Comparison of ENCODE assay signal across 9 cellular contexts in genomic region chr10:74293686-74294365, GRCh38.
DNase-seq lines count a peak whose midpoint lies in the region; ATAC-seq and TF ChIP-seq lines count a peak whose summit lies in the region.
"Had no signal": no experiment of that assay in that cellular context is flagged by ENCODE, and none has a peak within 500 bp of the region (broad histone marks: within the 10 kb centered on the region; RNA-seq: fewer than 3 reads in every experiment).

No MANE protein-coding gene starts in this region.

- intact Hi-C loops in mammary epithelial cell (cut with micrococcal nuclease), result no loop called here

- 0% methylated on average over 1 of the region's 1 CpG for WGBS in mammary epithelial cell (ENCODE audit: low coverage, missing lambda C conversion rate)

- H3K27me3 ChIP-seq in mammary epithelial cell (ENCODE audit: insufficient read depth, low read length), result no peaks in the 10 kb centered on the region

- H4K20me1 ChIP-seq in mammary epithelial cell (ENCODE audit: insufficient read depth, low read length), result no peaks in the 10 kb centered on the region

- H2AFZ ChIP-seq in mammary epithelial cell (ENCODE audit: low read depth, low read length), result no peak overlapping the region

- H3K79me2 ChIP-seq in mammary epithelial cell (ENCODE audit: insufficient read depth, low read length), result peaks cover 59% of the 10 kb centered on the region

- in situ Hi-C loops in mammary epithelial cell (cut with MboI; ENCODE audit: low sequenced_read_pairs in 2 of 2), result no loop called here

- CTCF ChIA-PET in mammary epithelial cell (lab: Charles Lee; ENCODE audit: low non-redundant PET), result no interaction called here

- peak overlapping the region; percentile 99 for H3K27ac ChIP-seq in mammary epithelial cell (ENCODE audit: insufficient read depth, low read depth, low read length)

- BruUV-seq in mammary epithelial cell (replicated peaks; lab: Mats Ljungman, UMichigan), result no TSS peak

- no peaks in the 10 kb centered on the region for H3K9me3 ChIP-seq in mammary epithelial cell (replicated peaks; ENCODE audit: insufficient read depth, low read length)

- TF ChIP-seq CTCF in mammary epithelial cell (conservative IDR thresholded peaks at IDR 0.05 in 1 of 2, IDR thresholded peaks at IDR 0.05 in 1 of 2; ENCODE audit: extremely low read depth in 1 of 2, insufficient read depth in 1 of 2, low read depth in 1 of 2, low read length in 2 of 2) (no peak), nephron (IDR thresholded peaks at IDR 0.05; ENCODE audit: unreplicated experiment in 3 of 3) (no peak)

- no peaks in the 10 kb centered on the region for H3K36me3 Mint-ChIP-seq in nephron (ENCODE audit: low read depth)

- no peak for ATAC-seq in HG02642 (IDR thresholded peaks at IDR 0.05; ENCODE audit: poor library complexity, unreplicated experiment)

- H3K4me2 ChIP-seq in mammary epithelial cell (ENCODE audit: insufficient read depth, low read depth, low read length), result peak overlapping the region; percentile 88

- dilution Hi-C loops in mammary epithelial cell (cut with HindIII; ENCODE audit: low sequenced_read_pairs), result no loop called here

- H3K4me3 Mint-ChIP-seq in nephron, result no peak overlapping the region

- peak overlapping the region; percentile 57 for H3K9ac ChIP-seq in mammary epithelial cell (ENCODE audit: insufficient read depth, low read length)

- peaks cover 17% of the 10 kb centered on the region for H3K4me1 Mint-ChIP-seq in nephron

- H3K36me3 ChIP-seq in mammary epithelial cell (ENCODE audit: insufficient read depth, low read length), result no peaks in the 10 kb centered on the region

- peaks cover 26% of the 10 kb centered on the region for H3K4me1 ChIP-seq in mammary epithelial cell (ENCODE audit: insufficient read depth, low read length)

- H3K27ac Mint-ChIP-seq in nephron, result peak overlapping the region in 2 of 3 experiments; percentile 55 to 57

- no peaks in the 10 kb centered on the region for H3K27me3 Mint-ChIP-seq in nephron (ENCODE audit: low read depth)

- H3K9me3 Mint-ChIP-seq in nephron, result no peaks in the 10 kb centered on the region

- DNase-seq in GM04503 (ENCODE audit: low read depth), result peak; percentile 73
- peak; percentile 56 for DNase-seq in NCI-H146 treated with DMSO at 0.1 percent for 48 hours (lab: John Stamatoyannopoulos, UW; ENCODE audit: unreplicated experiment)
- peak; percentile 70 for DNase-seq in mammary epithelial cell
- DNase-seq in retina, result no peak
- no peak for DNase-seq in NCI-H526 (lab: John Stamatoyannopoulos, UW)
- DNase-seq in activated CD4-positive, alpha-beta T cell treated with anti-CD3 and anti-CD28 coated beads for 48 hours, result no peak
- DNase-seq: activated CD4-positive, CD25-positive, alpha-beta regulatory T cell had no signal

- peak overlapping the region in 2 of 3 experiments; percentile 18 to 19 for H3K4me3 ChIP-seq in mammary epithelial cell (replicated peaks in 1 of 3; ENCODE audit: insufficient read depth in 1 of 3, low read depth in 2 of 3, low read length in 3 of 3)

Comparison
In these comparisons a context has a peak if more than half of its experiments do, and no peak if none do; other contexts are left out.
1. DNase-seq: peak in GM04503 (single experiment), NCI-H146 treated with DMSO at 0.1 percent for 48 hours (single experiment) and mammary epithelial cell (single experiment); none in retina (single experiment), NCI-H526 (0 of 2) and activated CD4-positive, alpha-beta T cell treated with anti-CD3 and anti-CD28 coated beads for 48 hours (single experiment).